In the genomic region with DNA sequence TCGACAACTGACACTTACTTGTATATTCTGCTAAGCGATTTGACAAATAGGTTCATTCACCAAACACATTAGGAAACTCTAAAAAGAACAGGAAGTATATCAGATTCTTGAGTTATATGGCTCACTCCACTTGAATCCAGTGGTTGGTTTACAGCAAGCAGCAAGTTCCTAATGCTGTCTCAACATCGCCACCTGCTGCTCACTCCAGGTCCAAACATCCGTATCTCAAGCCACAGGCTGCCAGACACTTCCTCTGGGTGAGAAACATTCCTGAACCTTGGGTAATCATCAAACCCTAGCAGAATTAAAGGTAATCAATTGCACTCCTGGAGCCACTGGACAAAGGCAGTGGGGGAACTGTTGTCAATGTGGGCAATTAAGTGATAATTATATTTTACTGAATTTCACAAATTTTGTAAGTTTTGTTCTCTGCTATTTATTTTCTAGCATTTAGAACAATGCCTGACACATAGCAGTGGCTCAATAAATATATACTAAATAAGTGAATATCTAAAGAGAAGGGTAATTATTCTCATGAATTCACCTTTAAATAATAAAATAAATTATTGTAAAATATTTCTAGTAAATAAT, we compare ENCODE assay signal across 8 cellular contexts.
DNase-seq lines count a peak whose midpoint lies in the region; ATAC-seq and TF ChIP-seq lines count a peak whose summit lies in the region.

No MANE protein-coding gene starts in this region.

- H3K4me3 Mint-ChIP-seq in CD14-positive monocyte = no peak overlapping the region

- ATAC-seq in GM19324 (IDR thresholded peaks at IDR 0.05; ENCODE audit: low FRiP score, unreplicated experiment) (peak; percentile 59), HG03439 (IDR thresholded peaks at IDR 0.05; ENCODE audit: unreplicated experiment) (peak; percentile 89)

- intact Hi-C loops in CD14-positive monocyte (cut with micrococcal nuclease) = no loop called here

- TF ChIP-seq CTCF in CD14-positive monocyte (IDR thresholded peaks at IDR 0.05) = peak; percentile 82

- H3K27me3 Mint-ChIP-seq in CD14-positive monocyte (ENCODE audit: low read depth in 3 of 3) = peaks cover 0 to 3% (median 3%) of the 10 kb centered on the region in 3 donors

- H3K4me1 Mint-ChIP-seq in CD14-positive monocyte = peaks cover 26% of the 10 kb centered on the region

- DNase-seq in CD14-positive monocyte (ENCODE audit: low spot score) (peak; percentile 70), NCI-H69 (lab: John Stamatoyannopoulos, UW) (peak; percentile 70), medulla oblongata (ENCODE audit: extremely low spot score) (peak; percentile 87)
- peak; percentile 78 to 84 for DNase-seq in activated CD4-positive, alpha-beta T cell treated with anti-CD3 and anti-CD28 coated beads, Interleukin-2, amount 50 U/mL, for 48 hours
- DNase-seq in effector CD8-positive, alpha-beta T cell (lab: John Stamatoyannopoulos, UW) = peak; percentile 41
- peak; percentile 1 to 26 for DNase-seq in stimulated activated CD8-positive, alpha-beta memory T cell treated with anti-CD3 and anti-CD28 coated beads, Interleukin-15, amount 100 ng/mL, for 4 hours (ENCODE audit: low read depth in 2 of 2)

- H3K27ac Mint-ChIP-seq in CD14-positive monocyte = no peak overlapping the region

- H3K9me3 Mint-ChIP-seq in CD14-positive monocyte = no peaks in the 10 kb centered on the region

- no peaks in the 10 kb centered on the region for H3K36me3 Mint-ChIP-seq in CD14-positive monocyte

Comparison
In these comparisons a context has a peak if more than half of its experiments do, and no peak if none do; other contexts are left out.
1. Peak in every context shown above with its lines: DNase-seq and ATAC-seq.
2. DNase-seq: peak in every context shown above with its lines; median percentile 87 in medulla oblongata; 81 in activated CD4-positive, alpha-beta T cell treated with anti-CD3 and anti-CD28 coated beads, Interleukin-2, amount 50 U/mL, for 48 hours; 70 in CD14-positive monocyte; 70 in NCI-H69; 41 in effector CD8-positive, alpha-beta T cell; 14 in stimulated activated CD8-positive, alpha-beta memory T cell treated with anti-CD3 and anti-CD28 coated beads, Interleukin-15, amount 100 ng/mL, for 4 hours.